In the genomic region with DNA sequence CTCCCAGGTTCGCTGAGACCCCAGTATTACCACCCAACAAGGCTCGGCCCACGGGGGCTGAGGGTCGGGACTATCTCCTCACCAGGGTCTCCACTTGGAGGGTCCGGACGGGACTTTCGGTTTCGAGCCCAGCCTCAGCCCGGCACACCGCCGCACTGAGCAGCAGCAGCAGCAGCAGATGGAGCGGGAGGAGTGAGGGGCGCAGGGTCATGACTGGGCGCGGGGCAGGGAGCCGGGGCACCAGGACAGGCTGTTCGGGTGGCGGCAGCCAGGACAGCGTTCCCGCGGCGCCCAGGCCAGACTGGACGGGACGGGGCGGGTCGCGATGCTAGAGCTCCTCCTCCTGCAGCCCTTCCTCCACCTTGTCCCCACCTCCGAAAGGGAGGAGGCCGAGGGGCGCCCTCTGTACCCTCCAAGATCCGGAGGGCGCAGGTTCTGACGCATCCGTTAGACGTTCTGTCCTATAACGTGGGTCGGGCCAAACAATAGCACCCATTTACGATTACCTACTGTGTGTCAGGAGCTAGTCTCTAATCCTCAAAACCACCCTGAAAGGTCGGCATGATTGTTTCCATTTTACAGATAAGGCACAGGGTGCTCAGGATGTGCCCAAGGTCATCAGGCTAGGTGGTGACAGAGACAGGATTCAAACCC, we compare ENCODE assay signal across 2 cellular contexts.
A peak's percentile ranks its signal among the peaks of the same experiment; 100 is the strongest.
TF ChIP-seq lines count a peak whose summit lies in the region.

A gene (minus strand): TSS at position 275 of the 654 bp plus-strand sequence. CDS start 64 bp downstream, at position 211.

TF ChIP-seq in IMR-90, 13 proteins besides CTCF, POLR2A, EP300 and RAD21:
- TF ChIP-seq, protein P1, sequence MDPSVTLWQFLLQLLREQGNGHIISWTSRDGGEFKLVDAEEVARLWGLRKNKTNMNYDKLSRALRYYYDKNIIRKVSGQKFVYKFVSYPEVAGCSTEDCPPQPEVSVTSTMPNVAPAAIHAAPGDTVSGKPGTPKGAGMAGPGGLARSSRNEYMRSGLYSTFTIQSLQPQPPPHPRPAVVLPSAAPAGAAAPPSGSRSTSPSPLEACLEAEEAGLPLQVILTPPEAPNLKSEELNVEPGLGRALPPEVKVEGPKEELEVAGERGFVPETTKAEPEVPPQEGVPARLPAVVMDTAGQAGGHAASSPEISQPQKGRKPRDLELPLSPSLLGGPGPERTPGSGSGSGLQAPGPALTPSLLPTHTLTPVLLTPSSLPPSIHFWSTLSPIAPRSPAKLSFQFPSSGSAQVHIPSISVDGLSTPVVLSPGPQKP (IDR thresholded peaks at IDR 0.05; ENCODE audit: borderline replicate concordance, low read depth, low read length): no peak
- TF ChIP-seq FOS (IDR thresholded peaks at IDR 0.05; ENCODE audit: low read depth, low read length) (no peak), RFX5 (IDR thresholded peaks at IDR 0.05; ENCODE audit: low read depth, low read length) (no peak), RCOR1 (IDR thresholded peaks at IDR 0.05; ENCODE audit: insufficient replicate concordance, low read length) (no peak), MAZ (IDR thresholded peaks at IDR 0.05; ENCODE audit: borderline replicate concordance, low read depth, low read length) (no peak; the same call in 1 of the 2 replicates), MAFK (IDR thresholded peaks at IDR 0.05; ENCODE audit: low read depth, low read length) (no peak), CEBPB (IDR thresholded peaks at IDR 0.05; ENCODE audit: low read depth, low read length) (no peak), CHD1 (IDR thresholded peaks at IDR 0.05; ENCODE audit: low read depth, low read length) (no peak), NFE2L2 (IDR thresholded peaks at IDR 0.05; ENCODE audit: low read depth, low read length) (no peak), BHLHE40 (IDR thresholded peaks at IDR 0.05; ENCODE audit: low read depth, low read length) (no peak), MXI1 (IDR thresholded peaks at IDR 0.05; ENCODE audit: borderline replicate concordance, low read depth, low read length) (no peak), SMC3 (IDR thresholded peaks at IDR 0.05; ENCODE audit: low read depth, low read length) (no peak)
- TF ChIP-seq, protein P2, sequence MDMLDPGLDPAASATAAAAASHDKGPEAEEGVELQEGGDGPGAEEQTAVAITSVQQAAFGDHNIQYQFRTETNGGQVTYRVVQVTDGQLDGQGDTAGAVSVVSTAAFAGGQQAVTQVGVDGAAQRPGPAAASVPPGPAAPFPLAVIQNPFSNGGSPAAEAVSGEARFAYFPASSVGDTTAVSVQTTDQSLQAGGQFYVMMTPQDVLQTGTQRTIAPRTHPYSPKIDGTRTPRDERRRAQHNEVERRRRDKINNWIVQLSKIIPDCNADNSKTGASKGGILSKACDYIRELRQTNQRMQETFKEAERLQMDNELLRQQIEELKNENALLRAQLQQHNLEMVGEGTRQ (IDR thresholded peaks at IDR 0.05; ENCODE audit: low read depth, low read length): no peak

TF ChIP-seq in H1, 55 proteins besides CTCF, POLR2A, EP300 and RAD21 (continues in another document):
- TF ChIP-seq SIX5 (IDR thresholded peaks at IDR 0.05; ENCODE audit: low read depth, low read length) (no peak), CBX5 (IDR thresholded peaks at IDR 0.05; ENCODE audit: low read depth, low read length) (no peak), HDAC2 (IDR thresholded peaks at IDR 0.05; ENCODE audit: borderline replicate concordance in 1 of 2, low read depth in 2 of 2, low read length in 2 of 2) (no peak), SP2 (IDR thresholded peaks at IDR 0.05; ENCODE audit: low read length) (no peak), FOSL1 (IDR thresholded peaks at IDR 0.05; ENCODE audit: insufficient read depth, low read depth, low read length) (no peak), GTF2F1 (IDR thresholded peaks at IDR 0.05; ENCODE audit: borderline replicate concordance, low read depth, low read length) (0 out of 2 replicates have a peak, but pooled peaks have one; percentile 21), RBBP5 (IDR thresholded peaks at IDR 0.05; ENCODE audit: borderline replicate concordance, low read depth, low read length) (no peak; the same call in 1 of the 2 replicates), RXRA (IDR thresholded peaks at IDR 0.05; ENCODE audit: insufficient read depth, low read depth, low read length) (no peak), KDM5A (IDR thresholded peaks at IDR 0.05; ENCODE audit: low read length) (no peak), SAP30 (IDR thresholded peaks at IDR 0.05; ENCODE audit: insufficient read depth, insufficient replicate concordance, low read length) (no peak), YY1 (IDR thresholded peaks at IDR 0.05; ENCODE audit: low read depth, low read length) (no peak), BCL11A (IDR thresholded peaks at IDR 0.05; ENCODE audit: low read depth in 2 of 2, low read length in 2 of 2) (no peak), HDAC6 (IDR thresholded peaks at IDR 0.05; ENCODE audit: low read depth, low read length) (no peak), GABPA (IDR thresholded peaks at IDR 0.05; ENCODE audit: borderline replicate concordance, insufficient read depth, low read length) (no peak), SP1 (IDR thresholded peaks at IDR 0.05; ENCODE audit: low read depth, low read length) (no peak), SUZ12 (IDR thresholded peaks at IDR 0.05; ENCODE audit: low read length) (no peak), RFX5 (IDR thresholded peaks at IDR 0.05; ENCODE audit: borderline replicate concordance, low read depth, low read length) (no peak), BRCA1 (IDR thresholded peaks at IDR 0.05; ENCODE audit: low read depth, low read length) (no peak), CREB1 (IDR thresholded peaks at IDR 0.05) (peak; percentile 68; the same call in 1 of the 2 replicates), NANOG (IDR thresholded peaks at IDR 0.05; ENCODE audit: insufficient read depth, low read depth, low read length, poor library complexity, severe bottlenecking) (no peak), KDM1A (IDR thresholded peaks at IDR 0.05; ENCODE audit: borderline replicate concordance, low read length) (peak; percentile 69; the same call in 1 of the 2 replicates), BACH1 (IDR thresholded peaks at IDR 0.05; ENCODE audit: low read length) (no peak), CTBP2 (IDR thresholded peaks at IDR 0.05; ENCODE audit: borderline replicate concordance, insufficient read depth, insufficient read length, low read length) (no peak), POU5F1 (IDR thresholded peaks at IDR 0.05; ENCODE audit: low read depth, low read length) (no peak), SP4 (IDR thresholded peaks at IDR 0.05; ENCODE audit: low read length) (no peak), JUN (IDR thresholded peaks at IDR 0.05; ENCODE audit: low read depth, low read length) (no peak), TEAD4 (IDR thresholded peaks at IDR 0.05; ENCODE audit: low read depth, low read length) (no peak), PHF8 (conservative IDR thresholded peaks at IDR 0.05; ENCODE audit: low read depth, low read length) (peak; percentile 63; the same call in 1 of the 2 replicates), CEBPB (IDR thresholded peaks at IDR 0.05; ENCODE audit: low read depth, low read length) (no peak), EGR1 (IDR thresholded peaks at IDR 0.05; ENCODE audit: borderline replicate concordance, low read depth, low read length) (no peak), TBP (IDR thresholded peaks at IDR 0.05; ENCODE audit: low read depth, low read length) (no peak), ASH2L (IDR thresholded peaks at IDR 0.05; ENCODE audit: low read length) (peak; percentile 80), JUND (IDR thresholded peaks at IDR 0.05; ENCODE audit: low read length) (no peak), CBX8 (IDR thresholded peaks at IDR 0.05; ENCODE audit: borderline replicate concordance, low read depth, low read length) (no peak), POLR2AphosphoS5 (IDR thresholded peaks at IDR 0.05; ENCODE audit: low read depth, low read length) (peak; percentile 92), TCF12 (IDR thresholded peaks at IDR 0.05; ENCODE audit: low read depth, low read length) (no peak), ZNF274 (IDR thresholded peaks at IDR 0.05; ENCODE audit: borderline replicate concordance, extremely low read depth, low read length) (no peak)
- TF ChIP-seq, protein P3, sequence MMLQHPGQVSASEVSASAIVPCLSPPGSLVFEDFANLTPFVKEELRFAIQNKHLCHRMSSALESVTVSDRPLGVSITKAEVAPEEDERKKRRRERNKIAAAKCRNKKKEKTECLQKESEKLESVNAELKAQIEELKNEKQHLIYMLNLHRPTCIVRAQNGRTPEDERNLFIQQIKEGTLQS (IDR thresholded peaks at IDR 0.05; ENCODE audit: insufficient read depth, low read depth, low read length): no peak
- TF ChIP-seq, protein P4, sequence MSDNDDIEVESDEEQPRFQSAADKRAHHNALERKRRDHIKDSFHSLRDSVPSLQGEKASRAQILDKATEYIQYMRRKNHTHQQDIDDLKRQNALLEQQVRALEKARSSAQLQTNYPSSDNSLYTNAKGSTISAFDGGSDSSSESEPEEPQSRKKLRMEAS (IDR thresholded peaks at IDR 0.05): 0 out of 2 replicates have a peak, but pooled peaks have one; percentile 8
- TF ChIP-seq, protein P5, sequence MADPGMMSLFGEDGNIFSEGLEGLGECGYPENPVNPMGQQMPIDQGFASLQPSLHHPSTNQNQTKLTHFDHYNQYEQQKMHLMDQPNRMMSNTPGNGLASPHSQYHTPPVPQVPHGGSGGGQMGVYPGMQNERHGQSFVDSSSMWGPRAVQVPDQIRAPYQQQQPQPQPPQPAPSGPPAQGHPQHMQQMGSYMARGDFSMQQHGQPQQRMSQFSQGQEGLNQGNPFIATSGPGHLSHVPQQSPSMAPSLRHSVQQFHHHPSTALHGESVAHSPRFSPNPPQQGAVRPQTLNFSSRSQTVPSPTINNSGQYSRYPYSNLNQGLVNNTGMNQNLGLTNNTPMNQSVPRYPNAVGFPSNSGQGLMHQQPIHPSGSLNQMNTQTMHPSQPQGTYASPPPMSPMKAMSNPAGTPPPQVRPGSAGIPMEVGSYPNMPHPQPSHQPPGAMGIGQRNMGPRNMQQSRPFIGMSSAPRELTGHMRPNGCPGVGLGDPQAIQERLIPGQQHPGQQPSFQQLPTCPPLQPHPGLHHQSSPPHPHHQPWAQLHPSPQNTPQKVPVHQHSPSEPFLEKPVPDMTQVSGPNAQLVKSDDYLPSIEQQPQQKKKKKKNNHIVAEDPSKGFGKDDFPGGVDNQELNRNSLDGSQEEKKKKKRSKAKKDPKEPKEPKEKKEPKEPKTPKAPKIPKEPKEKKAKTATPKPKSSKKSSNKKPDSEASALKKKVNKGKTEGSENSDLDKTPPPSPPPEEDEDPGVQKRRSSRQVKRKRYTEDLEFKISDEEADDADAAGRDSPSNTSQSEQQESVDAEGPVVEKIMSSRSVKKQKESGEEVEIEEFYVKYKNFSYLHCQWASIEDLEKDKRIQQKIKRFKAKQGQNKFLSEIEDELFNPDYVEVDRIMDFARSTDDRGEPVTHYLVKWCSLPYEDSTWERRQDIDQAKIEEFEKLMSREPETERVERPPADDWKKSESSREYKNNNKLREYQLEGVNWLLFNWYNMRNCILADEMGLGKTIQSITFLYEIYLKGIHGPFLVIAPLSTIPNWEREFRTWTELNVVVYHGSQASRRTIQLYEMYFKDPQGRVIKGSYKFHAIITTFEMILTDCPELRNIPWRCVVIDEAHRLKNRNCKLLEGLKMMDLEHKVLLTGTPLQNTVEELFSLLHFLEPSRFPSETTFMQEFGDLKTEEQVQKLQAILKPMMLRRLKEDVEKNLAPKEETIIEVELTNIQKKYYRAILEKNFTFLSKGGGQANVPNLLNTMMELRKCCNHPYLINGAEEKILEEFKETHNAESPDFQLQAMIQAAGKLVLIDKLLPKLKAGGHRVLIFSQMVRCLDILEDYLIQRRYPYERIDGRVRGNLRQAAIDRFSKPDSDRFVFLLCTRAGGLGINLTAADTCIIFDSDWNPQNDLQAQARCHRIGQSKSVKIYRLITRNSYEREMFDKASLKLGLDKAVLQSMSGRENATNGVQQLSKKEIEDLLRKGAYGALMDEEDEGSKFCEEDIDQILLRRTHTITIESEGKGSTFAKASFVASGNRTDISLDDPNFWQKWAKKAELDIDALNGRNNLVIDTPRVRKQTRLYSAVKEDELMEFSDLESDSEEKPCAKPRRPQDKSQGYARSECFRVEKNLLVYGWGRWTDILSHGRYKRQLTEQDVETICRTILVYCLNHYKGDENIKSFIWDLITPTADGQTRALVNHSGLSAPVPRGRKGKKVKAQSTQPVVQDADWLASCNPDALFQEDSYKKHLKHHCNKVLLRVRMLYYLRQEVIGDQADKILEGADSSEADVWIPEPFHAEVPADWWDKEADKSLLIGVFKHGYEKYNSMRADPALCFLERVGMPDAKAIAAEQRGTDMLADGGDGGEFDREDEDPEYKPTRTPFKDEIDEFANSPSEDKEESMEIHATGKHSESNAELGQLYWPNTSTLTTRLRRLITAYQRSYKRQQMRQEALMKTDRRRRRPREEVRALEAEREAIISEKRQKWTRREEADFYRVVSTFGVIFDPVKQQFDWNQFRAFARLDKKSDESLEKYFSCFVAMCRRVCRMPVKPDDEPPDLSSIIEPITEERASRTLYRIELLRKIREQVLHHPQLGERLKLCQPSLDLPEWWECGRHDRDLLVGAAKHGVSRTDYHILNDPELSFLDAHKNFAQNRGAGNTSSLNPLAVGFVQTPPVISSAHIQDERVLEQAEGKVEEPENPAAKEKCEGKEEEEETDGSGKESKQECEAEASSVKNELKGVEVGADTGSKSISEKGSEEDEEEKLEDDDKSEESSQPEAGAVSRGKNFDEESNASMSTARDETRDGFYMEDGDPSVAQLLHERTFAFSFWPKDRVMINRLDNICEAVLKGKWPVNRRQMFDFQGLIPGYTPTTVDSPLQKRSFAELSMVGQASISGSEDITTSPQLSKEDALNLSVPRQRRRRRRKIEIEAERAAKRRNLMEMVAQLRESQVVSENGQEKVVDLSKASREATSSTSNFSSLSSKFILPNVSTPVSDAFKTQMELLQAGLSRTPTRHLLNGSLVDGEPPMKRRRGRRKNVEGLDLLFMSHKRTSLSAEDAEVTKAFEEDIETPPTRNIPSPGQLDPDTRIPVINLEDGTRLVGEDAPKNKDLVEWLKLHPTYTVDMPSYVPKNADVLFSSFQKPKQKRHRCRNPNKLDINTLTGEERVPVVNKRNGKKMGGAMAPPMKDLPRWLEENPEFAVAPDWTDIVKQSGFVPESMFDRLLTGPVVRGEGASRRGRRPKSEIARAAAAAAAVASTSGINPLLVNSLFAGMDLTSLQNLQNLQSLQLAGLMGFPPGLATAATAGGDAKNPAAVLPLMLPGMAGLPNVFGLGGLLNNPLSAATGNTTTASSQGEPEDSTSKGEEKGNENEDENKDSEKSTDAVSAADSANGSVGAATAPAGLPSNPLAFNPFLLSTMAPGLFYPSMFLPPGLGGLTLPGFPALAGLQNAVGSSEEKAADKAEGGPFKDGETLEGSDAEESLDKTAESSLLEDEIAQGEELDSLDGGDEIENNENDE (IDR thresholded peaks at IDR 0.05; ENCODE audit: insufficient replicate concordance, low read length): no peak
- TF ChIP-seq, protein P2 (IDR thresholded peaks at IDR 0.05; ENCODE audit: low read length): no peak
